Comparison of ENCODE assay signal across 10 cellular contexts in the genomic region with DNA sequence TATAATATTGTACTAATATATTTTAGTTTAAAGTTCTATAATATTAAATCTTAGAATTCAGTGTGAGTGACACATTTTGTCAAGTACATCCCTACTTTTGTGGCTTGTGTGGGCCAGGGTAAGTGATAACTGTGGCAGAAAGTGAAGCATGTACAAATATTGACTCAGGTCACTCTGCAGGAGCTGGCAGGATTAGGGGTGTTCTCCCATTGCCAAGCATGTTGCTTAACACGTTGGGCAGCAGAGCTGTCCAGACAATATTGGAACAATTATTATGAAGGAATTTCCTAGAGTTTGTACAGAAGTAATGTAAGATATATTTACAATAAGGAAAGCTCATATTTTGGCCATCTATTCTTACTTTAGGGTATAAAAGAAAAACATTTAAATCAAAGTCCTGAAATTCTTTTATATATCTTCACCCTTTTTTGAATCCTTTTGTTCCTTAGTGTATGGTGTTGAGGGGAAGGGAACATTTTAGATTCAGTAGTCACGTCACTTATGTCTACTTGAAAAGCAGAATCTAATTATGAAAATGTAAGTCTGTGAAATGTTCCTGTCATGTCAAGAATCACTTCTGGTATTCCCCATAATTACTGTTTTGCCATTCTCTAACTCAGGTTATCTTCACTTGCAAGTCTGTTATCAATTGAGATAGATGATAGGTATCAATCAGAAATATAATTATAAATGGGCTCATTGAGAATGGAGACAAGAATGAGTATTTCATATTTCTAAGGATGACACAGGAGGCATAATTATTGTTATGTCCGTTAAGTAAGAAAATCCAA. TPM values are rescaled to one million over a fixed set of nuclear protein-coding genes. Genes with fewer than 3 reads are reported as not detected.
DNase-seq lines count a peak whose midpoint lies in the region; ATAC-seq and TF ChIP-seq lines count a peak whose summit lies in the region.
"Had no signal": no experiment of that assay in that cellular context is flagged by ENCODE, and none has a peak within 500 bp of the region (broad histone marks: within the 10 kb centered on the region; RNA-seq: fewer than 3 reads in every experiment).

No MANE protein-coding gene starts in this region.

- H3K36me3 ChIP-seq in endocrine pancreas (ENCODE audit: control insufficient read depth, insufficient read depth, low read length) (no peaks in the 10 kb centered on the region), skeletal muscle tissue (ENCODE audit: control insufficient read depth in 3 of 3, insufficient read depth in 3 of 3, low read length in 3 of 3) (no peaks in the 10 kb centered on the region)
- H3K36me3 ChIP-seq: neutrophil had no signal

- peaks cover 20% of the 10 kb centered on the region for H3K4me1 ChIP-seq in endocrine pancreas (ENCODE audit: control insufficient read depth, insufficient read depth, low read length)
- peaks cover 19 to 26% (median 26%) of the 10 kb centered on the region in 3 donors for H3K4me1 ChIP-seq in skeletal muscle tissue (ENCODE audit: control insufficient read depth in 3 of 3, insufficient read depth in 3 of 3, low read length in 3 of 3)

- H3K27me3 ChIP-seq in endocrine pancreas (ENCODE audit: control insufficient read depth, insufficient read depth, low read length) (no peaks in the 10 kb centered on the region), skeletal muscle tissue (ENCODE audit: control insufficient read depth in 3 of 3, insufficient read depth in 3 of 3, low read length in 3 of 3) (no peaks in the 10 kb centered on the region)
- H3K27me3 ChIP-seq: neutrophil had no signal

- peak overlapping the region; percentile 66 for H3K4me3 ChIP-seq in GM12865 (ENCODE audit: low read depth, low read length)
- peak overlapping the region; percentile 80 for H3K4me3 ChIP-seq in endocrine pancreas (ENCODE audit: control insufficient read depth, insufficient read depth, low read length)
- peak overlapping the region in 1 of 3 donors; percentile 82 for H3K4me3 ChIP-seq in skeletal muscle tissue (ENCODE audit: low read length in 3 of 3)

- H3K9ac ChIP-seq in endocrine pancreas (ENCODE audit: control insufficient read depth, insufficient read depth, low read length): no peak overlapping the region
- H3K9ac ChIP-seq in skeletal muscle tissue (ENCODE audit: low read depth in 1 of 3, low read length in 3 of 3): peak overlapping the region in 2 of 3 donors; percentile 1 to 24

- TF ChIP-seq CTCF in GM12865 (IDR thresholded peaks at IDR 0.05; ENCODE audit: insufficient read depth, low read depth, low read length, missing control alignments): no peak

- H3K27ac ChIP-seq in skeletal muscle tissue (ENCODE audit: low read depth, low read length): peak overlapping the region; percentile 49
- H3K27ac ChIP-seq: neutrophil had no signal

- ATAC-seq in HG03432 (IDR thresholded peaks at IDR 0.05; ENCODE audit: unreplicated experiment): no peak

- DNase-seq in GM12865 (ENCODE audit: low read depth) (peak; percentile 13), NCI-H2196 treated with DMSO at 0.1 percent for 48 hours (lab: John Stamatoyannopoulos, UW; ENCODE audit: unreplicated experiment) (peak; percentile 52), SKM-1 (lab: John Stamatoyannopoulos, UW; ENCODE audit: unreplicated experiment) (no peak), NCI-H2081 treated with DMSO at 0.1 percent for 48 hours (lab: John Stamatoyannopoulos, UW) (no peak)
- DNase-seq: DMS153, islet precursor cell had no signal

- H3K9me3 ChIP-seq in endocrine pancreas (ENCODE audit: control insufficient read depth, low read length) (no peaks in the 10 kb centered on the region), skeletal muscle tissue (ENCODE audit: control insufficient read depth in 3 of 3, low read length in 3 of 3) (no peaks in the 10 kb centered on the region)
- H3K9me3 ChIP-seq: neutrophil had no signal

RNA-seq across cellular contexts. Expression of gene HDAC9, which starts 4.1 kb away (rescaled TPM):
- total RNA-seq in skeletal muscle tissue: 52.7 TPM

Comparison
In these comparisons a context has a peak if more than half of its experiments do, and no peak if none do; other contexts are left out.
1. DNase-seq: peak in GM12865 (single experiment) and NCI-H2196 treated with DMSO at 0.1 percent for 48 hours (single experiment); none in SKM-1 (single experiment) and NCI-H2081 treated with DMSO at 0.1 percent for 48 hours (single experiment).